Comparison of ENCODE assay signal across 26 cellular contexts in the genomic region with DNA sequence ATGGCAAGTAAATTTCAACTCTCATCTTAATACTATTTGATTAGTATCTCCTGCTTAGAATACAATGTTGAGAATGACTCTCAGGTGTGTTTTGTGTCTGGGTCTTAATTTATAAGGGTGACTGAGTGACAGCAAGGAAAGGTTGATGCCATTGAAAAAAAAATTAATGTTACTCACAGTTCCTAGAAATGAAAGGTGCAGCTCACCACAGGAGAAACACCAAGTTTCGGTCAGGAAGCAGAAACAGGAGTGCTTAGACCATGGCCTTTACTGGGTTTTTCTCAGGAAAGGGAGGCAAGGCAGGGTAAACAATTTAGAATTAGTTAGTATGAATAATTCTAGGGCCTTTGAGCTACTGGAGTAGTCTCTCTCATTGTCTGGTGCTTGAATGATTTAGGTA.
"Had no signal": no experiment of that assay in that cellular context is flagged by ENCODE, and none has a peak within 500 bp of the region (broad histone marks: within the 10 kb centered on the region; RNA-seq: fewer than 3 reads in every experiment).

No MANE protein-coding gene starts in this region.

- H3K4me1 Mint-ChIP-seq: T-cell had no signal

- H3K9me3 Mint-ChIP-seq: activated CD4-positive, alpha-beta memory T cell treated with anti-CD3 and anti-CD28 coated beads, Interleukin-2, amount 10 ng/mL, durations not matched to agents 7 days and 5 days; activated naive CD4-positive, alpha-beta T cell treated with anti-CD3 and anti-CD28 coated beads for 36 hours; T-cell had no signal

- H3K4me3 Mint-ChIP-seq: activated CD4-positive, alpha-beta memory T cell treated with anti-CD3 and anti-CD28 coated beads, Interleukin-2, amount 10 ng/mL, durations not matched to agents 7 days and 5 days; activated naive CD4-positive, alpha-beta T cell treated with anti-CD3 and anti-CD28 coated beads for 36 hours; T-cell had no signal

- H3K27me3 Mint-ChIP-seq: T-cell had no signal

- DNase-seq: activated CD4-positive, alpha-beta memory T cell treated with anti-CD3 and anti-CD28 coated beads, Interleukin-2, amount 10 ng/mL, durations not matched to agents 7 days and 5 days; activated CD4-positive, alpha-beta T cell treated with anti-CD3 and anti-CD28 coated beads for 4 hours; activated CD4-positive, CD25-positive, alpha-beta regulatory T cell; activated CD8-positive, alpha-beta memory T cell treated with anti-CD3 and anti-CD28 coated beads, Interleukin-2, amount 50 U/mL, for 48 hours; activated effector memory CD4-positive, alpha-beta T cell treated with anti-CD3 and anti-CD28 coated beads, Interleukin-2, amount 50 U/mL, for 16 hours; activated naive CD4-positive, alpha-beta T cell treated with anti-CD3 and anti-CD28 coated beads for 36 hours; activated T-cell treated with anti-CD3 and anti-CD28 coated beads, Interleukin-2, amount 50 U/mL, for 48 hours; amniotic stem cell; body of pancreas; central memory CD4-positive, alpha-beta T cell; MG63; MV-4-11; NCI-H1092 treated with DMSO at 0.1 percent for 48 hours; NCI-H1417 treated with DMSO at 0.1 percent for 48 hours; NCI-H1694; NCI-H2029; NCI-H2107; NCI-H2171 treated with DMSO at 0.1 percent for 48 hours; NCI-H226; NCI-H526; NCI-H774; OCI-M1; RPMI8226; T-cell had no signal

- H3K27ac Mint-ChIP-seq: activated CD4-positive, alpha-beta memory T cell treated with anti-CD3 and anti-CD28 coated beads, Interleukin-2, amount 10 ng/mL, durations not matched to agents 7 days and 5 days; activated naive CD4-positive, alpha-beta T cell treated with anti-CD3 and anti-CD28 coated beads for 36 hours; T-cell had no signal

- ATAC-seq: body of pancreas, Panc1, Right ventricle myocardium inferior, T-cell had no signal

- H3K36me3 Mint-ChIP-seq: T-cell had no signal
